In genomic region chr2:157443795-157444642, GRCh38 we compare ENCODE assay signal across 9 cellular contexts. TPM values are rescaled to one million over a fixed set of nuclear protein-coding genes. Genes with fewer than 3 reads are reported as not detected.
DNase-seq lines count a peak whose midpoint lies in the region; ATAC-seq and TF ChIP-seq lines count a peak whose summit lies in the region.
"Had no signal": no experiment of that assay in that cellular context is flagged by ENCODE, and none has a peak within 500 bp of the region (broad histone marks: within the 10 kb centered on the region; RNA-seq: fewer than 3 reads in every experiment).

Gene CYTIP (minus strand): TSS chr2:157444089. CDS start chr2:157444020, 69 bp downstream.

- ATAC-seq in GM18867 (IDR thresholded peaks at IDR 0.05; ENCODE audit: unreplicated experiment), result peak; percentile 46
- ATAC-seq in HG02938 (IDR thresholded peaks at IDR 0.05; ENCODE audit: unreplicated experiment), result peak; percentile 41
- ATAC-seq: Panc1 had no signal

- no peaks in the 10 kb centered on the region for H3K4me1 ChIP-seq in adrenal gland (replicated peaks in 1 of 2)
- peaks cover 37 to 50% of the 10 kb centered on the region in 2 experiments for H3K4me1 ChIP-seq in neutrophil (ENCODE audit: control insufficient read depth in 1 of 2, insufficient read depth in 1 of 2, low read depth in 1 of 2, low read length in 1 of 2)

- no peak for TF ChIP-seq POLR2A in adrenal gland (IDR thresholded peaks at IDR 0.05)

- intact Hi-C loops in adrenal gland (cut with DNase I) (no loop called here), posterior cingulate gyrus (cut with DNase I) (no loop called here)

- H3K9me3 ChIP-seq in adrenal gland (replicated peaks in 1 of 3) (no peaks in the 10 kb centered on the region), neutrophil (no peaks in the 10 kb centered on the region)

- H3K27ac ChIP-seq in adrenal gland (peak within 1 kb of the TSS in 3 of 5 donors; percentile 13 to 64 (median 39)), neutrophil (peak within 1 kb of the TSS; percentile 99)

- no peaks in the 10 kb centered on the region for H3K27me3 ChIP-seq in adrenal gland
- no peaks in the 10 kb centered on the region for H3K27me3 ChIP-seq in neutrophil

- 71 to 78% (median 76%) methylated on average over 13 of the region's 13 CpGs for WGBS in adrenal gland, 4 donors

- DNase-seq in RPMI8226 (peak; percentile 83), adrenal gland (peak; percentile 19 to 52 (median 27)), posterior cingulate gyrus (no peak), NCI-H446 (lab: John Stamatoyannopoulos, UW) (no peak), NCI-H526 treated with DMSO at 0.1 percent for 48 hours (lab: John Stamatoyannopoulos, UW) (no peak)

- H3K36me3 ChIP-seq in adrenal gland (replicated peaks in 1 of 2), result no peaks in the 10 kb centered on the region
- H3K36me3 ChIP-seq in neutrophil, result peaks cover 18% of the 10 kb centered on the region

- H3K4me3 ChIP-seq in adrenal gland (peak within 1 kb of the TSS in 1 of 4 donors; percentile 28), neutrophil (ENCODE audit: low read depth in 1 of 2, low read length in 1 of 2) (peak within 1 kb of the TSS; percentile 75 to 83)

- TF ChIP-seq CTCF in adrenal gland (IDR thresholded peaks at IDR 0.05) (no peak), neutrophil (IDR thresholded peaks at IDR 0.05) (no peak)

RNA-seq across cellular contexts. Expression of gene CYTIP, which starts in this region (rescaled TPM):
- total RNA-seq in adrenal gland, result 1 to 10 TPM in 7 of 8 donors, under 1 TPM in 1; 0.72 to 6.7 (median 4.3) TPM
- 1 to 10 TPM in 2 of 3 donors, under 1 TPM in 1; 0.94 to 3.9 (median 2.5) TPM for polyA plus RNA-seq in adrenal gland

Comparison
In these comparisons a context has a peak if more than half of its experiments do, and no peak if none do; other contexts are left out.
1. DNase-seq: peak in RPMI8226 (single experiment) and adrenal gland (7 of 7); none in posterior cingulate gyrus (0 of 10), NCI-H446 (0 of 2) and NCI-H526 treated with DMSO at 0.1 percent for 48 hours (single experiment).